24 cellular contexts compared by ENCODE assay signal in the genomic region with DNA sequence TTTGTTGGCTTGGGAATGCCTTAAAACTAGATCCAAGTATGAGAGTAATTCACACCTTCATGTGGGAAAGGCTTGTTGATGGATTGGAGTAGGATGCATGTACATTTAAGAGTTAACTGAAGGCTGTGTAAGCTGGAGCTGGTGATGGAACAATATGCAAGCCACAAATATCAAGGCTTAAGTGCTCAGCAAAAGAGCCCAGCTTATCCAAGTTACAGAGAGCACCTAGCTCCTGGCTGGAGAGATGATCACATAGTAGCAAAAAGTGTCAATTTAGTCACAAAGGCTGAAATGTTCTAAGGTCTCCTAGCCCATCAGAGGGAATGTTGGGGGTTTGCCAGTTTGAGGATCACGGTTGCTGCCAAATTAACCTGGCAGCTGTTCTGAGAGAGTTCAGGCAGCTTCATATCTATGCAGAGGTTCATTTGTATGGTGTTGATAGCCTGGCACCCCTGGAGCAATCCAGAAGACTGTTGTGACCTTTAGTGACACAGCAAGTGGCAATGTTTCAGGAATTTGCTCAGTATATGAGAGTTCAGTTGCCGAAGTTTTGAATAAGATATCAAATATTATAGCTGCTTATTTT.
"Had no signal": no experiment of that assay in that cellular context is flagged by ENCODE, and none has a peak within 500 bp of the region (broad histone marks: within the 10 kb centered on the region; RNA-seq: fewer than 3 reads in every experiment).

No MANE protein-coding gene starts in this region.

- H3K27me3 ChIP-seq: cardiac muscle cell, gastroesophageal sphincter, stomach, vagina had no signal

- H3K4me1 ChIP-seq: gastroesophageal sphincter, lower lobe of right lung, parathyroid adenoma, stomach, vagina had no signal

- H3K4me1 Mint-ChIP-seq: activated B cell treated with CpG ODN at 0.5 μM for 24 hours; activated CD4-positive, alpha-beta T cell treated with anti-CD3 and anti-CD28 coated beads for 36 hours; activated naive CD8-positive, alpha-beta T cell treated with anti-CD3 and anti-CD28 coated beads for 36 hours; naive B cell; stimulated activated effector memory CD8-positive, alpha-beta T cell treated with anti-CD3 and anti-CD28 coated beads, Interleukin-12 subunit alpha, Interleukin-12 subunit beta, amount 100 ng/mL, for 72 hours had no signal

- H3K27ac ChIP-seq: cardiac muscle cell, epithelial cell of prostate, gastroesophageal sphincter, lower lobe of right lung, parathyroid adenoma, stomach, vagina had no signal

- H3K27me3 Mint-ChIP-seq: activated B cell treated with CpG ODN at 0.5 μM for 24 hours, naive B cell, type B pancreatic cell had no signal

- H3K36me3 Mint-ChIP-seq: activated naive CD8-positive, alpha-beta T cell treated with anti-CD3 and anti-CD28 coated beads for 36 hours; naive B cell; stimulated activated effector memory CD8-positive, alpha-beta T cell treated with anti-CD3 and anti-CD28 coated beads, Interleukin-12 subunit alpha, Interleukin-12 subunit beta, amount 100 ng/mL, for 72 hours; type B pancreatic cell had no signal

- H3K4me3 Mint-ChIP-seq: activated B cell treated with CpG ODN at 0.5 μM for 24 hours; activated CD4-positive, alpha-beta T cell treated with anti-CD3 and anti-CD28 coated beads for 36 hours; activated naive CD8-positive, alpha-beta T cell treated with anti-CD3 and anti-CD28 coated beads for 36 hours; naive B cell; stimulated activated effector memory CD8-positive, alpha-beta T cell treated with anti-CD3 and anti-CD28 coated beads, Interleukin-12 subunit alpha, Interleukin-12 subunit beta, amount 100 ng/mL, for 72 hours; type B pancreatic cell had no signal

- H3K4me3 ChIP-seq: cardiac muscle cell, gastroesophageal sphincter, lower lobe of right lung, stomach, vagina had no signal

- DNase-seq: activated B cell treated with CpG ODN at 0.5 μM for 24 hours; activated CD4-positive, alpha-beta T cell treated with anti-CD3 and anti-CD28 coated beads for 36 hours; activated CD4-positive, alpha-beta T cell treated with anti-CD3 and anti-CD28 coated beads, Interleukin-2, amount 50 U/mL, for 48 hours; activated naive CD4-positive, alpha-beta T cell treated with Interleukin-2 at 50 U/mL for 16 hours; activated naive CD8-positive, alpha-beta T cell treated with anti-CD3 and anti-CD28 coated beads for 36 hours; activated T-cell treated with anti-CD3 and anti-CD28 coated beads, Interleukin-2, amount 50 U/mL, for 48 hours; amygdala; head of caudate nucleus; islet precursor cell; left colon; lower lobe of right lung; naive B cell; nucleus accumbens; small intestine; stimulated activated CD4-positive, alpha-beta T cell treated with anti-CD3 and anti-CD28 coated beads, Interleukin-2, amount 100 ng/mL, for 24 hours; stomach had no signal

- H3K36me3 ChIP-seq: cardiac muscle cell, gastroesophageal sphincter, lower lobe of right lung, stomach, vagina had no signal

- ATAC-seq: activated CD4-positive, alpha-beta T cell treated with anti-CD3 and anti-CD28 coated beads for 36 hours; gastroesophageal sphincter; left colon; lower lobe of right lung; sciatic nerve; stimulated activated effector memory CD8-positive, alpha-beta T cell treated with anti-CD3 and anti-CD28 coated beads, Interleukin-12 subunit alpha, Interleukin-12 subunit beta, amount 100 ng/mL, for 72 hours had no signal

- H3K9me3 Mint-ChIP-seq: activated B cell treated with CpG ODN at 0.5 μM for 24 hours; activated naive CD8-positive, alpha-beta T cell treated with anti-CD3 and anti-CD28 coated beads for 36 hours; naive B cell; stimulated activated effector memory CD8-positive, alpha-beta T cell treated with anti-CD3 and anti-CD28 coated beads, Interleukin-12 subunit alpha, Interleukin-12 subunit beta, amount 100 ng/mL, for 72 hours; type B pancreatic cell had no signal

- H3K27ac Mint-ChIP-seq: activated B cell treated with CpG ODN at 0.5 μM for 24 hours; activated CD4-positive, alpha-beta T cell treated with anti-CD3 and anti-CD28 coated beads for 36 hours; activated naive CD8-positive, alpha-beta T cell treated with anti-CD3 and anti-CD28 coated beads for 36 hours; naive B cell; stimulated activated effector memory CD8-positive, alpha-beta T cell treated with anti-CD3 and anti-CD28 coated beads, Interleukin-12 subunit alpha, Interleukin-12 subunit beta, amount 100 ng/mL, for 72 hours; type B pancreatic cell had no signal

- H3K9me3 ChIP-seq: gastroesophageal sphincter, lower lobe of right lung, stomach, vagina had no signal
